20 cellular contexts compared by ENCODE assay signal in genomic region chr6:131161987-131162386, GRCh38.
"Had no signal": no experiment of that assay in that cellular context is flagged by ENCODE, and none has a peak within 500 bp of the region (broad histone marks: within the 10 kb centered on the region; RNA-seq: fewer than 3 reads in every experiment).

No MANE protein-coding gene starts in this region.

- H3K27ac Mint-ChIP-seq: activated CD4-positive, alpha-beta T cell treated with anti-CD3 and anti-CD28 coated beads, Interleukin-2, amount 10 ng/mL, durations not matched to agents 24 days and 14 days; activated CD8-positive, alpha-beta memory T cell treated with anti-CD3 and anti-CD28 coated beads, Interleukin-2, amount 10 ng/mL, durations not matched to agents 7 days and 5 days; activated CD8-positive, alpha-beta T cell treated with anti-CD3 and anti-CD28 coated beads for 36 hours; activated naive CD4-positive, alpha-beta T cell treated with anti-CD3 and anti-CD28 coated beads, Interleukin-2, amount 10 ng/mL, durations not matched to agents 7 days and 5 days had no signal

- DNase-seq: activated CD4-positive, alpha-beta T cell treated with anti-CD3 and anti-CD28 coated beads, Interleukin-2, amount 10 ng/mL, durations not matched to agents 24 days and 14 days; activated CD8-positive, alpha-beta memory T cell treated with anti-CD3 and anti-CD28 coated beads, Interleukin-2, amount 10 ng/mL, durations not matched to agents 7 days and 5 days; activated CD8-positive, alpha-beta T cell treated with anti-CD3 and anti-CD28 coated beads for 36 hours; activated effector memory CD4-positive, alpha-beta T cell treated with anti-CD3 and anti-CD28 coated beads, Interleukin-2, amount 50 U/mL, for 16 hours; activated naive CD4-positive, alpha-beta T cell treated with anti-CD3 and anti-CD28 coated beads, Interleukin-2, amount 10 ng/mL, durations not matched to agents 7 days and 5 days; activated T-cell treated with anti-CD3 and anti-CD28 coated beads for 4 hours; amygdala; heart left ventricle; naive thymus-derived CD8-positive, alpha-beta T cell; ovary; spleen; stimulated activated CD4-positive, alpha-beta T cell treated with anti-CD3 and anti-CD28 coated beads, Interleukin-4, amount 100 ng/mL, for 1 hour; stimulated activated naive CD8-positive, alpha-beta T cell treated with anti-CD3 and anti-CD28 coated beads, Interleukin-15, Interleukin-2, amounts not matched to agents 100 U/mL and 50 U/mL, for 24 hours; tibial artery had no signal

- H3K27me3 Mint-ChIP-seq: activated CD4-positive, alpha-beta T cell treated with anti-CD3 and anti-CD28 coated beads, Interleukin-2, amount 10 ng/mL, durations not matched to agents 24 days and 14 days; activated CD8-positive, alpha-beta memory T cell treated with anti-CD3 and anti-CD28 coated beads, Interleukin-2, amount 10 ng/mL, durations not matched to agents 7 days and 5 days; activated CD8-positive, alpha-beta T cell treated with anti-CD3 and anti-CD28 coated beads for 36 hours; activated naive CD4-positive, alpha-beta T cell treated with anti-CD3 and anti-CD28 coated beads, Interleukin-2, amount 10 ng/mL, durations not matched to agents 7 days and 5 days; naive thymus-derived CD8-positive, alpha-beta T cell had no signal

- H3K4me3 ChIP-seq: coronary artery, heart left ventricle, lung, ovary, prostate gland, spleen, tibial artery had no signal

- H3K27me3 ChIP-seq: heart left ventricle, neutrophil, ovary, spleen, tibial artery had no signal

- H3K9me3 Mint-ChIP-seq: activated CD4-positive, alpha-beta T cell treated with anti-CD3 and anti-CD28 coated beads, Interleukin-2, amount 10 ng/mL, durations not matched to agents 24 days and 14 days; activated CD8-positive, alpha-beta T cell treated with anti-CD3 and anti-CD28 coated beads for 36 hours; activated naive CD4-positive, alpha-beta T cell treated with anti-CD3 and anti-CD28 coated beads, Interleukin-2, amount 10 ng/mL, durations not matched to agents 7 days and 5 days; naive thymus-derived CD8-positive, alpha-beta T cell had no signal

- H3K36me3 ChIP-seq: neutrophil, ovary, prostate gland had no signal

- H3K4me3 Mint-ChIP-seq: activated CD4-positive, alpha-beta T cell treated with anti-CD3 and anti-CD28 coated beads, Interleukin-2, amount 10 ng/mL, durations not matched to agents 24 days and 14 days; activated CD8-positive, alpha-beta memory T cell treated with anti-CD3 and anti-CD28 coated beads, Interleukin-2, amount 10 ng/mL, durations not matched to agents 7 days and 5 days; activated CD8-positive, alpha-beta T cell treated with anti-CD3 and anti-CD28 coated beads for 36 hours; activated naive CD4-positive, alpha-beta T cell treated with anti-CD3 and anti-CD28 coated beads, Interleukin-2, amount 10 ng/mL, durations not matched to agents 7 days and 5 days; naive thymus-derived CD8-positive, alpha-beta T cell had no signal

- H3K9me3 ChIP-seq: heart left ventricle, neutrophil, ovary, prostate gland, spleen, tibial artery had no signal

- H3K36me3 Mint-ChIP-seq: activated naive CD4-positive, alpha-beta T cell treated with anti-CD3 and anti-CD28 coated beads, Interleukin-2, amount 10 ng/mL, durations not matched to agents 7 days and 5 days had no signal

- H3K4me1 Mint-ChIP-seq: activated CD4-positive, alpha-beta T cell treated with anti-CD3 and anti-CD28 coated beads, Interleukin-2, amount 10 ng/mL, durations not matched to agents 24 days and 14 days; activated naive CD4-positive, alpha-beta T cell treated with anti-CD3 and anti-CD28 coated beads, Interleukin-2, amount 10 ng/mL, durations not matched to agents 7 days and 5 days had no signal

- H3K27ac ChIP-seq: coronary artery, heart left ventricle, neutrophil, prostate gland, spleen, tibial artery had no signal

- H3K4me1 ChIP-seq: prostate gland had no signal

- ATAC-seq: activated CD4-positive, CD25-positive, alpha-beta regulatory T cell treated with anti-CD3 and anti-CD28 coated beads, Interleukin-2, amount 50 U/mL, for 24 hours; activated CD8-positive, alpha-beta memory T cell treated with anti-CD3 and anti-CD28 coated beads, Interleukin-2, amount 10 ng/mL, durations not matched to agents 7 days and 5 days; activated CD8-positive, alpha-beta T cell treated with anti-CD3 and anti-CD28 coated beads for 36 hours; heart left ventricle; left lobe of liver; naive thymus-derived CD8-positive, alpha-beta T cell; stimulated activated naive CD8-positive, alpha-beta T cell treated with anti-CD3 and anti-CD28 coated beads, Interleukin-15, Interleukin-2, amounts not matched to agents 100 U/mL and 50 U/mL, for 24 hours had no signal
